Comparison of ENCODE assay signal across 11 cellular contexts in the genomic region with DNA sequence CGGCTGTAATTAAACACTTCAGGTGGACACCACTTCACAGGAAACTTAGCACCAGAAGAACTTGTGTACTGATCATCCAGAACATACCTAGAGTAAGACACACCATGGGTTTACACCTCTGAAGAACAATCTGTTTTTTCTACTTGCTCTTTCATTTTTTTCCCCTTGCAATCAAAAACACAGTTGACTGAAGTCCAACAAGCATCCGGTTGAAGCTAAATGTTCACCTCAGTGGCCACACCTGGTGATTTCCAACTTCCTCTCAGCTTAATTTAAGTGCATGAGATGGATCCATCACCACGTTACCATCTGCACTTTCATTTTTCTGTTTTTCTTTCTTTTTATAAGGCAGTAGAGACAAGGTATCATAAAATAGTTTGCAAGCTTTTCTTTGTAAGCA. TPM values are rescaled to one million over a fixed set of nuclear protein-coding genes. Genes with fewer than 3 reads are reported as not detected.
A peak's percentile ranks its signal among the peaks of the same experiment; 100 is the strongest.
DNase-seq lines count a peak whose midpoint lies in the region; ATAC-seq lines count a peak whose summit lies in the region.
"Had no signal": no experiment of that assay in that cellular context is flagged by ENCODE, and none has a peak within 500 bp of the region (broad histone marks: within the 10 kb centered on the region; RNA-seq: fewer than 3 reads in every experiment).

No MANE protein-coding gene starts in this region.

- H3K36me3 ChIP-seq in thymus (ENCODE audit: control insufficient read depth, insufficient read depth), result peaks cover 6% of the 10 kb centered on the region
- no peaks in the 10 kb centered on the region for H3K36me3 ChIP-seq in MG63

- peaks cover 22% of the 10 kb centered on the region for H3K36me3 Mint-ChIP-seq in activated naive CD4-positive, alpha-beta T cell treated with anti-CD3 and anti-CD28 coated beads, Interleukin-2, amount 10 ng/mL, durations not matched to agents 7 days and 5 days

- peak overlapping the region; percentile 97 for H3K27ac ChIP-seq in thymus (ENCODE audit: low read depth)
- H3K27ac ChIP-seq: C4-2B, HL-60, parathyroid adenoma had no signal

- H3K4me1 ChIP-seq in thymus (ENCODE audit: control insufficient read depth, insufficient read depth, low read length), result peaks cover 30% of the 10 kb centered on the region
- H3K4me1 ChIP-seq: parathyroid adenoma had no signal

- peak overlapping the region; percentile 96 for H3K27ac Mint-ChIP-seq in activated naive CD4-positive, alpha-beta T cell treated with anti-CD3 and anti-CD28 coated beads, Interleukin-2, amount 10 ng/mL, durations not matched to agents 7 days and 5 days

- peak; percentile 87 for ATAC-seq in HG02678 (IDR thresholded peaks at IDR 0.05; ENCODE audit: unreplicated experiment)

- H3K27me3 ChIP-seq in thymus (ENCODE audit: control insufficient read depth, insufficient read depth) (no peaks in the 10 kb centered on the region), MG63 (no peaks in the 10 kb centered on the region)

- H3K9me3 ChIP-seq in thymus (ENCODE audit: control insufficient read depth) (no peaks in the 10 kb centered on the region), MG63 (no peaks in the 10 kb centered on the region)

- 31% methylated on average over 3 of the region's 3 CpGs for WGBS in thymus

- DNase-seq in activated naive CD4-positive, alpha-beta T cell treated with anti-CD3 and anti-CD28 coated beads, Interleukin-2, amount 10 ng/mL, durations not matched to agents 7 days and 5 days, result peak; percentile 73
- no peak for DNase-seq in activated naive CD4-positive, alpha-beta T cell treated with Interleukin-2 at 50 U/mL for 16 hours
- DNase-seq in NAMALWA (ENCODE audit: low spot score), result peak; percentile 37
- DNase-seq in DMS 273 treated with DMSO at 0.1 percent for 48 hours (lab: John Stamatoyannopoulos, UW), result no peak
- DNase-seq in ecto neural progenitor cell (ENCODE audit: low spot score), result no peak
- DNase-seq in MG63, result no peak

- CTCF ChIA-PET in activated naive CD4-positive, alpha-beta T cell treated with anti-CD3 and anti-CD28 coated beads, Interleukin-2, amount 10 ng/mL, durations not matched to agents 7 days and 5 days (lab: Charles Lee), result interaction anchor here (1.0 to 5.3 kb wide), 9 partner anchors 11 to 434 kb away, joined by 3 to 143 read pairs (median 4); no protein-coding TSS in a partner anchor

- peak overlapping the region; percentile 68 for H3K4me3 Mint-ChIP-seq in activated naive CD4-positive, alpha-beta T cell treated with anti-CD3 and anti-CD28 coated beads, Interleukin-2, amount 10 ng/mL, durations not matched to agents 7 days and 5 days

- no peaks in the 10 kb centered on the region for H3K9me3 Mint-ChIP-seq in activated naive CD4-positive, alpha-beta T cell treated with anti-CD3 and anti-CD28 coated beads, Interleukin-2, amount 10 ng/mL, durations not matched to agents 7 days and 5 days

- H3K4me3 ChIP-seq in thymus (ENCODE audit: low read length) (no peak overlapping the region), MG63 (no peak overlapping the region)

- H3K27me3 Mint-ChIP-seq in activated naive CD4-positive, alpha-beta T cell treated with anti-CD3 and anti-CD28 coated beads, Interleukin-2, amount 10 ng/mL, durations not matched to agents 7 days and 5 days, result no peaks in the 10 kb centered on the region

- H3K4me1 Mint-ChIP-seq in activated naive CD4-positive, alpha-beta T cell treated with anti-CD3 and anti-CD28 coated beads, Interleukin-2, amount 10 ng/mL, durations not matched to agents 7 days and 5 days, result peaks cover 73% of the 10 kb centered on the region

RNA-seq across cellular contexts. Expression of gene TXK, which starts 4.9 kb away (rescaled TPM):
- polyA plus RNA-seq in thymus, result 24.7 TPM
- not detected in 2 replicates for total RNA-seq in MG63 (2014; rRNA removed; shearing (Covaris generic); ENCODE audit: low replicate concordance)

Comparison
In these comparisons a context has a peak if more than half of its experiments do, and no peak if none do; other contexts are left out.
1. DNase-seq: peak in activated naive CD4-positive, alpha-beta T cell treated with anti-CD3 and anti-CD28 coated beads, Interleukin-2, amount 10 ng/mL, durations not matched to agents 7 days and 5 days (single experiment) and NAMALWA (single experiment); none in activated naive CD4-positive, alpha-beta T cell treated with Interleukin-2 at 50 U/mL for 16 hours (single experiment), DMS 273 treated with DMSO at 0.1 percent for 48 hours (single experiment), ecto neural progenitor cell (single experiment) and MG63 (single experiment).